ENCODE assay signal across 24 cellular contexts in genomic region chr22:22300511-22300910, GRCh38. TPM values are rescaled to one million over a fixed set of nuclear protein-coding genes. Genes with fewer than 3 reads are reported as not detected.
"Had no signal": no experiment of that assay in that cellular context is flagged by ENCODE, and none has a peak within 500 bp of the region (broad histone marks: within the 10 kb centered on the region; RNA-seq: fewer than 3 reads in every experiment).

No MANE protein-coding gene starts in this region.

RNA-seq across cellular contexts. Expression of gene VPREB1, which starts 55.9 kb away (rescaled TPM):
- total RNA-seq: colonic mucosa, dermis blood vessel endothelial cell, endothelial cell of umbilical vein, epithelial cell of proximal tubule, esophagus muscularis mucosa, fibroblast of lung, foreskin keratinocyte, gastroesophageal sphincter, heart left ventricle, hepatocyte, kidney, left lobe of liver, lung, mononuclear cell, occipital lobe, pancreas, posterior vena cava, pulmonary artery endothelial cell, spleen, suprapubic skin, transverse colon, upper lobe of right lung had no signal
- polyA plus RNA-seq: endothelial cell of umbilical vein, fibroblast of lung, foreskin keratinocyte, heart left ventricle, hepatocyte, liver, neural cell, pancreas had no signal
